ENCODE assay signal across 8 cellular contexts in genomic region chr6:13813621-13814175, GRCh38. TPM values are rescaled to one million over a fixed set of nuclear protein-coding genes. Genes with fewer than 3 reads are reported as not detected.
DNase-seq lines count a peak whose midpoint lies in the region; ATAC-seq and TF ChIP-seq lines count a peak whose summit lies in the region.

No MANE protein-coding gene starts in this region.

- peaks cover 17 to 41% of the 10 kb centered on the region in 2 donors for H3K4me1 ChIP-seq in left lung

- in situ Hi-C loops in ACHN (cut with HindIII; ENCODE audit: low pct_ligation_motif_present, low pct_unique_long_range_greater_than_20kb, low sequenced_read_pairs), result no loop called here

- H3K36me3 Mint-ChIP-seq in T-helper 1 cell treated with Interleukin-12 subunit alpha and Interleukin-12 subunit beta and Interleukin-4 antibody, amounts not matched to agents 30 μg/mL and 1 μg/mL, for 36 hours (ENCODE audit: low read depth), result peaks cover 3% of the 10 kb centered on the region

- no peaks in the 10 kb centered on the region for H3K9me3 Mint-ChIP-seq in T-helper 1 cell treated with Interleukin-12 subunit alpha and Interleukin-12 subunit beta and Interleukin-4 antibody, amounts not matched to agents 30 μg/mL and 1 μg/mL, for 36 hours
- no peaks in the 10 kb centered on the region for H3K9me3 Mint-ChIP-seq in stimulated activated naive CD8-positive, alpha-beta T cell treated with anti-CD3 and anti-CD28 coated beads, Interleukin-15, amount 100 ng/mL, for 72 hours

- peaks cover 22% of the 10 kb centered on the region for H3K4me1 Mint-ChIP-seq in T-helper 1 cell treated with Interleukin-12 subunit alpha and Interleukin-12 subunit beta and Interleukin-4 antibody, amounts not matched to agents 30 μg/mL and 1 μg/mL, for 36 hours (ENCODE audit: low read depth)
- H3K4me1 Mint-ChIP-seq in stimulated activated naive CD8-positive, alpha-beta T cell treated with anti-CD3 and anti-CD28 coated beads, Interleukin-15, amount 100 ng/mL, for 72 hours, result peaks cover 39% of the 10 kb centered on the region

- peak overlapping the region; percentile 92 to 97 for H3K27ac ChIP-seq in left lung

- peaks cover 16% of the 10 kb centered on the region for H3K27me3 Mint-ChIP-seq in T-helper 1 cell treated with Interleukin-12 subunit alpha and Interleukin-12 subunit beta and Interleukin-4 antibody, amounts not matched to agents 30 μg/mL and 1 μg/mL, for 36 hours (ENCODE audit: low read depth)
- no peaks in the 10 kb centered on the region for H3K27me3 Mint-ChIP-seq in stimulated activated naive CD8-positive, alpha-beta T cell treated with anti-CD3 and anti-CD28 coated beads, Interleukin-15, amount 100 ng/mL, for 72 hours

- intact Hi-C loops in left lung (cut with DNase I), result no loop called here

- no peaks in the 10 kb centered on the region for H3K9me3 ChIP-seq in left lung

- ATAC-seq in HG02642 (IDR thresholded peaks at IDR 0.05; ENCODE audit: poor library complexity, unreplicated experiment) (peak; percentile 39), left lung (peak; percentile 65)
- peak; percentile 5 for ATAC-seq in stimulated activated naive CD8-positive, alpha-beta T cell treated with anti-CD3 and anti-CD28 coated beads, Interleukin-15, amount 100 ng/mL, for 72 hours

- H3K27me3 ChIP-seq in GM06990 (replicated peaks; ENCODE audit: control insufficient read depth, insufficient read depth, low read length) (no peaks in the 10 kb centered on the region), left lung (no peaks in the 10 kb centered on the region)

- DNase-seq in ACHN (peak; percentile 76), GM06990 (ENCODE audit: extremely low read depth, insufficient read length) (no peak), NCI-H1048 (lab: John Stamatoyannopoulos, UW) (peak; percentile 25), dermis microvascular lymphatic vessel endothelial cell (ENCODE audit: low read depth in 2 of 2) (peak; percentile 23 to 84), left lung (peak; percentile 74 to 90)
- no peak for DNase-seq in stimulated activated naive CD8-positive, alpha-beta T cell treated with anti-CD3 and anti-CD28 coated beads, Interleukin-15, amount 100 ng/mL, for 72 hours

- H3K4me3 ChIP-seq in GM06990 (replicated peaks; ENCODE audit: low read depth, low read length), result peak overlapping the region; percentile 92
- H3K4me3 ChIP-seq in left lung, result peak overlapping the region; percentile 76 to 83

- peak overlapping the region; percentile 64 for H3K27ac Mint-ChIP-seq in T-helper 1 cell treated with Interleukin-12 subunit alpha and Interleukin-12 subunit beta and Interleukin-4 antibody, amounts not matched to agents 30 μg/mL and 1 μg/mL, for 36 hours
- peak overlapping the region; percentile 57 to 91 for H3K27ac Mint-ChIP-seq in stimulated activated naive CD8-positive, alpha-beta T cell treated with anti-CD3 and anti-CD28 coated beads, Interleukin-15, amount 100 ng/mL, for 72 hours

- peak overlapping the region; percentile 85 for H3K4me3 Mint-ChIP-seq in T-helper 1 cell treated with Interleukin-12 subunit alpha and Interleukin-12 subunit beta and Interleukin-4 antibody, amounts not matched to agents 30 μg/mL and 1 μg/mL, for 36 hours
- peak overlapping the region; percentile 83 to 89 for H3K4me3 Mint-ChIP-seq in stimulated activated naive CD8-positive, alpha-beta T cell treated with anti-CD3 and anti-CD28 coated beads, Interleukin-15, amount 100 ng/mL, for 72 hours

- TF ChIP-seq CTCF in GM06990 (IDR thresholded peaks at IDR 0.05; ENCODE audit: insufficient read depth, low read length, poor library complexity, severe bottlenecking) (no peak), left lung (IDR thresholded peaks at IDR 0.05) (no peak)

- H3K36me3 ChIP-seq in GM06990 (ENCODE audit: control insufficient read depth, insufficient read depth, low read length) (no peaks in the 10 kb centered on the region), left lung (no peaks in the 10 kb centered on the region)

RNA-seq across cellular contexts. Expression of gene MCUR1, which starts 0.7 kb away (rescaled TPM):
- total RNA-seq in dermis microvascular lymphatic vessel endothelial cell, result 6.5 and 7.0 TPM in 2 replicates
- 10 to 100 TPM; 25.3 to 31.3 TPM for total RNA-seq in left lung

Comparison
In these comparisons a context has a peak if more than half of its experiments do, and no peak if none do; other contexts are left out.
1. DNase-seq: peak in ACHN (single experiment), NCI-H1048 (single experiment), dermis microvascular lymphatic vessel endothelial cell (2 of 2) and left lung (2 of 2); none in GM06990 (single experiment) and stimulated activated naive CD8-positive, alpha-beta T cell treated with anti-CD3 and anti-CD28 coated beads, Interleukin-15, amount 100 ng/mL, for 72 hours (0 of 2).
2. ATAC-seq: peak in every context shown above with its lines; median percentile 65 in left lung; 39 in HG02642; 5 in stimulated activated naive CD8-positive, alpha-beta T cell treated with anti-CD3 and anti-CD28 coated beads, Interleukin-15, amount 100 ng/mL, for 72 hours.